ENCODE assay signal across 8 cellular contexts in the genomic region with DNA sequence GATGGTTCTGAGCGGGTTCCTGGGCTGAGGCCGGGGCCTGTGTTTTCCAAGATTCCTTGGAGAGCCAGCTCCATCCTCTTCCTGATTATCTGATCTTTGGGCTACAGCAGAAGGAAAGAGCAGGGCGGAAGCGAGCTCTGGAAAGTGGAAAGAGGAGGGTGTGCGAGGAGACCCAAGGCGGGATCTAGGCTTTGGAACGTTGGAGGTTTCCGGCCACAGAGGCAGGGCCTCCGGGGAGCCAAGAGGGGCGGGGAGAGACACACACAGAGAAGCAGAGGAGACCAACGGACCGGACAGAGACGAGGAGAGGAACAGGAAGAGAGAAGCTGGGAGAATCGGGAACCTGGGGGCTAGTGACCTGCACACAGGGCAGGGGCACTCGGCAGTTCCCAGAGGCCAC. TPM values are rescaled to one million over a fixed set of nuclear protein-coding genes. Genes with fewer than 3 reads are reported as not detected.
DNase-seq lines count a peak whose midpoint lies in the region; ATAC-seq and TF ChIP-seq lines count a peak whose summit lies in the region.

A gene with protein sequence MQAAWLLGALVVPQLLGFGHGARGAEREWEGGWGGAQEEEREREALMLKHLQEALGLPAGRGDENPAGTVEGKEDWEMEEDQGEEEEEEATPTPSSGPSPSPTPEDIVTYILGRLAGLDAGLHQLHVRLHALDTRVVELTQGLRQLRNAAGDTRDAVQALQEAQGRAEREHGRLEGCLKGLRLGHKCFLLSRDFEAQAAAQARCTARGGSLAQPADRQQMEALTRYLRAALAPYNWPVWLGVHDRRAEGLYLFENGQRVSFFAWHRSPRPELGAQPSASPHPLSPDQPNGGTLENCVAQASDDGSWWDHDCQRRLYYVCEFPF (plus strand): TSS at position 296 of the 400 bp plus-strand sequence. CDS start 162 bp downstream, outside the sequence.

- no peak within 1 kb of the TSS for H3K27ac ChIP-seq in CD4-positive, alpha-beta T cell (ENCODE audit: low read depth, low read length)

- CTCF ChIA-PET in CD4-positive, alpha-beta T cell (lab: Charles Lee): no interaction called here

- H3K36me3 ChIP-seq in mucosa of stomach (ENCODE audit: control insufficient read depth, insufficient read depth, low read length): no peaks in the 10 kb centered on the region

- H3K27me3 Mint-ChIP-seq in CD4-positive, alpha-beta T cell: peaks cover 52% of the 10 kb centered on the region

- H3K36me3 Mint-ChIP-seq in CD4-positive, alpha-beta T cell (ENCODE audit: low read depth): no peaks in the 10 kb centered on the region

- H3K4me1 ChIP-seq in mucosa of stomach (ENCODE audit: control insufficient read depth, insufficient read depth, low read length): peaks cover 4% of the 10 kb centered on the region

- H3K4me3 Mint-ChIP-seq in CD4-positive, alpha-beta T cell: peak within 1 kb of the TSS; percentile 87

- no peaks in the 10 kb centered on the region for H3K9me3 Mint-ChIP-seq in CD4-positive, alpha-beta T cell

- POLR2A ChIA-PET in CD4-positive, alpha-beta T cell (lab: Charles Lee): no interaction called here

- H3K9me3 ChIP-seq in CD4-positive, alpha-beta T cell (ENCODE audit: control insufficient read depth, low read length): no peaks in the 10 kb centered on the region
- no peaks in the 10 kb centered on the region for H3K9me3 ChIP-seq in mucosa of stomach (ENCODE audit: control insufficient read depth, low read length)

- H3K4me3 ChIP-seq in mucosa of stomach (ENCODE audit: low read length): peak within 1 kb of the TSS; percentile 31

- intact Hi-C loops in CD4-positive, alpha-beta T cell (cut with DNase I, micrococcal nuclease): loop anchor here in 1 of 2 experiments (5.0 to 10.0 kb wide), 2 partner anchors 84 to 388 kb away; no protein-coding TSS in a partner anchor

- H3K4me1 Mint-ChIP-seq in CD4-positive, alpha-beta T cell (ENCODE audit: low read depth): peaks cover 29% of the 10 kb centered on the region

- peaks cover 70% of the 10 kb centered on the region for H3K27me3 ChIP-seq in CD4-positive, alpha-beta T cell (ENCODE audit: control insufficient read depth, insufficient read depth, low read length)
- H3K27me3 ChIP-seq in mucosa of stomach (ENCODE audit: control insufficient read depth, insufficient read depth, low read length): peaks cover 67% of the 10 kb centered on the region

- DNase-seq in CD4-positive, alpha-beta T cell: no peak
- DNase-seq in NOMO-1 treated with dmso at 0.1 percent for 144 hours (lab: John Stamatoyannopoulos, UW; ENCODE audit: unreplicated experiment): peak; percentile 86
- peak; percentile 67 for DNase-seq in ecto neural progenitor cell (ENCODE audit: low spot score)
- no peak for DNase-seq in dermis blood vessel endothelial cell
- no peak for DNase-seq in stimulated activated CD4-positive, alpha-beta T cell treated with anti-CD3 and anti-CD28 coated beads, Interleukin-1b, Interleukin-23, amount 100 ng/mL, for 48 hours
- DNase-seq in activated CD8-positive, alpha-beta memory T cell treated with anti-CD3 and anti-CD28 coated beads, Interleukin-2, amount 50 U/mL, for 4 hours: no peak

- ATAC-seq in CD4-positive, alpha-beta T cell (ENCODE audit: poor library complexity): no peak
- no peak for ATAC-seq in GM21723 (IDR thresholded peaks at IDR 0.05; ENCODE audit: unreplicated experiment)

- H3K9ac ChIP-seq in mucosa of stomach (ENCODE audit: low read length): peak within 1 kb of the TSS; percentile 34

- no peak within 1 kb of the TSS for H3K27ac Mint-ChIP-seq in CD4-positive, alpha-beta T cell

- TF ChIP-seq CTCF in CD4-positive, alpha-beta T cell (IDR thresholded peaks at IDR 0.05): no peak

RNA-seq across cellular contexts. Expression of the gene that starts here (rescaled TPM):
- 1 to 10 TPM; 3.1 to 3.3 TPM for total RNA-seq in CD4-positive, alpha-beta T cell
- total RNA-seq in dermis blood vessel endothelial cell: 0.17 and 0.84 TPM in 2 replicates

Comparison
In these comparisons a context has a peak if more than half of its experiments do, and no peak if none do; other contexts are left out.
1. DNase-seq: peak in NOMO-1 treated with dmso at 0.1 percent for 144 hours (single experiment) and ecto neural progenitor cell (single experiment); none in CD4-positive, alpha-beta T cell (0 of 10), dermis blood vessel endothelial cell (single experiment), stimulated activated CD4-positive, alpha-beta T cell treated with anti-CD3 and anti-CD28 coated beads, Interleukin-1b, Interleukin-23, amount 100 ng/mL, for 48 hours (single experiment) and activated CD8-positive, alpha-beta memory T cell treated with anti-CD3 and anti-CD28 coated beads, Interleukin-2, amount 50 U/mL, for 4 hours (single experiment).